Comparison of ENCODE assay signal across 11 cellular contexts in genomic region chr9:81559741-81560140, GRCh38.
DNase-seq lines count a peak whose midpoint lies in the region; TF ChIP-seq lines count a peak whose summit lies in the region.
"Had no signal": no experiment of that assay in that cellular context is flagged by ENCODE, and none has a peak within 500 bp of the region (broad histone marks: within the 10 kb centered on the region; RNA-seq: fewer than 3 reads in every experiment).

No MANE protein-coding gene starts in this region.

- H3K4me1 Mint-ChIP-seq in progenitor cell of endocrine pancreas (ENCODE audit: low read depth): peaks cover 32% of the 10 kb centered on the region

- peak overlapping the region; percentile 39 for H3K27ac Mint-ChIP-seq in progenitor cell of endocrine pancreas
- H3K27ac Mint-ChIP-seq: T-helper 1 cell treated with Interleukin-12 subunit alpha and Interleukin-12 subunit beta and Interleukin-4 antibody, amounts not matched to agents 30 μg/mL and 1 μg/mL, for 36 hours had no signal

- no peaks in the 10 kb centered on the region for H3K36me3 Mint-ChIP-seq in progenitor cell of endocrine pancreas (ENCODE audit: insufficient read depth)

- peak; percentile 54 for DNase-seq in ELF-1 (ENCODE audit: low read depth, low spot score)
- DNase-seq in SJCRH30: peak; percentile 49 to 61
- DNase-seq in fibroblast of gingiva (ENCODE audit: low read depth): peak; percentile 87
- no peak for DNase-seq in progenitor cell of endocrine pancreas (ENCODE audit: low spot score, unreplicated experiment)
- DNase-seq in medulla oblongata (ENCODE audit: extremely low spot score): no peak
- no peak for DNase-seq in T-helper 1 cell
- no peak for DNase-seq in stimulated activated CD4-positive, alpha-beta T cell treated with anti-CD3 and anti-CD28 coated beads, Interleukin-2, amount 100 ng/mL, for 48 hours
- DNase-seq in NCI-H187 (lab: John Stamatoyannopoulos, UW): no peak
- DNase-seq: NCI-H446 treated with DMSO at 0.1 percent for 48 hours had no signal

- H3K36me3 ChIP-seq in SJCRH30: no peaks in the 10 kb centered on the region
- H3K36me3 ChIP-seq: right atrium auricular region had no signal

- no peak overlapping the region for H3K4me3 Mint-ChIP-seq in progenitor cell of endocrine pancreas (ENCODE audit: low read depth)
- H3K4me3 Mint-ChIP-seq: T-helper 1 cell treated with Interleukin-12 subunit alpha and Interleukin-12 subunit beta and Interleukin-4 antibody, amounts not matched to agents 30 μg/mL and 1 μg/mL, for 36 hours had no signal

- H3K4me3 ChIP-seq in SJCRH30: no peak overlapping the region
- H3K4me3 ChIP-seq: right atrium auricular region had no signal

- peak overlapping the region; percentile 45 for H3K27ac ChIP-seq in SJCRH30

- H3K4me1 ChIP-seq in SJCRH30: peaks cover 24% of the 10 kb centered on the region

- TF ChIP-seq CTCF in progenitor cell of endocrine pancreas (IDR thresholded peaks at IDR 0.05; ENCODE audit: unreplicated experiment): no peak

- no peaks in the 10 kb centered on the region for H3K27me3 ChIP-seq in SJCRH30
- H3K27me3 ChIP-seq: right atrium auricular region had no signal

- no peaks in the 10 kb centered on the region for H3K9me3 ChIP-seq in SJCRH30 (replicated peaks)
- H3K9me3 ChIP-seq: right atrium auricular region had no signal

- peaks cover 23% of the 10 kb centered on the region for H3K27me3 Mint-ChIP-seq in progenitor cell of endocrine pancreas

- no peaks in the 10 kb centered on the region for H3K9me3 Mint-ChIP-seq in progenitor cell of endocrine pancreas (ENCODE audit: low read depth)
- H3K9me3 Mint-ChIP-seq: T-helper 1 cell treated with Interleukin-12 subunit alpha and Interleukin-12 subunit beta and Interleukin-4 antibody, amounts not matched to agents 30 μg/mL and 1 μg/mL, for 36 hours had no signal

Comparison
In these comparisons a context has a peak if more than half of its experiments do, and no peak if none do; other contexts are left out.
1. DNase-seq: peak in ELF-1 (single experiment), SJCRH30 (2 of 2) and fibroblast of gingiva (single experiment); none in progenitor cell of endocrine pancreas (single experiment), medulla oblongata (single experiment), T-helper 1 cell (0 of 5), stimulated activated CD4-positive, alpha-beta T cell treated with anti-CD3 and anti-CD28 coated beads, Interleukin-2, amount 100 ng/mL, for 48 hours (0 of 2) and NCI-H187 (0 of 2).